ENCODE assay signal across 17 cellular contexts in genomic region chr10:88195841-88196240, GRCh38.
DNase-seq lines count a peak whose midpoint lies in the region; ATAC-seq and TF ChIP-seq lines count a peak whose summit lies in the region.
"Had no signal": no experiment of that assay in that cellular context is flagged by ENCODE, and none has a peak within 500 bp of the region (broad histone marks: within the 10 kb centered on the region; RNA-seq: fewer than 3 reads in every experiment).

No MANE protein-coding gene starts in this region.

- DNase-seq in DMS153 (lab: John Stamatoyannopoulos, UW) (peak; percentile 27), DMS153 treated with DMSO at 0.1 percent for 48 hours (lab: John Stamatoyannopoulos, UW; ENCODE audit: unreplicated experiment) (no peak), NCI-H69 (lab: John Stamatoyannopoulos, UW) (peak; percentile 91), fibroblast of the aortic adventitia (ENCODE audit: low read depth) (peak; percentile 26), dermis blood vessel endothelial cell (no peak)
- no peak for DNase-seq in CD8-positive, alpha-beta memory T cell
- no peak for DNase-seq in activated T-helper 2 cell treated with anti-CD3 and anti-CD28 coated beads, Interferon-gamma antibody, Interleukin-2, Interleukin-4, amounts not matched to agents 10 μg/mL and 5 μg/mL and 100 μg/mL, durations not matched to agents 14 hours and 24 hours and 36 hours (ENCODE audit: low spot score)
- DNase-seq: DMS79 treated with DMSO at 0.1 percent for 48 hours, GDM1, NCI-H1436, NCI-H446, NCI-H82, Peyer's patch, SHP77 treated with DMSO at 0.1 percent for 48 hours had no signal

- H3K27ac ChIP-seq in CD8-positive, alpha-beta memory T cell (ENCODE audit: low read depth, low read length), result no peak overlapping the region
- H3K27ac ChIP-seq: 22Rv1, KMS-11, Peyer's patch had no signal

- peaks cover 0 to under 1% of the 10 kb centered on the region in 2 donors for H3K27me3 Mint-ChIP-seq in CD8-positive, alpha-beta memory T cell
- peaks cover 3% of the 10 kb centered on the region for H3K27me3 Mint-ChIP-seq in activated T-helper 2 cell treated with anti-CD3 and anti-CD28 coated beads, Interferon-gamma antibody, Interleukin-2, Interleukin-4, amounts not matched to agents 10 μg/mL and 5 μg/mL and 100 μg/mL, durations not matched to agents 14 hours and 24 hours and 36 hours (ENCODE audit: low read depth)

- H3K27ac Mint-ChIP-seq in CD8-positive, alpha-beta memory T cell, result peak overlapping the region in 6 of 8 donors; percentile 18 to 79 (median 44)
- H3K27ac Mint-ChIP-seq in activated T-helper 2 cell treated with anti-CD3 and anti-CD28 coated beads, Interferon-gamma antibody, Interleukin-2, Interleukin-4, amounts not matched to agents 10 μg/mL and 5 μg/mL and 100 μg/mL, durations not matched to agents 14 hours and 24 hours and 36 hours, result no peak overlapping the region

- no peak for ATAC-seq in HG03432 (IDR thresholded peaks at IDR 0.05; ENCODE audit: unreplicated experiment)

- peaks cover 39 to 49% (median 40%) of the 10 kb centered on the region in 3 donors for H3K4me1 Mint-ChIP-seq in CD8-positive, alpha-beta memory T cell
- peaks cover 17% of the 10 kb centered on the region for H3K4me1 Mint-ChIP-seq in activated T-helper 2 cell treated with anti-CD3 and anti-CD28 coated beads, Interferon-gamma antibody, Interleukin-2, Interleukin-4, amounts not matched to agents 10 μg/mL and 5 μg/mL and 100 μg/mL, durations not matched to agents 14 hours and 24 hours and 36 hours (ENCODE audit: low read depth)

- H3K9me3 ChIP-seq in CD8-positive, alpha-beta memory T cell (ENCODE audit: low read length), result no peaks in the 10 kb centered on the region
- H3K9me3 ChIP-seq: Peyer's patch had no signal

- CTCF ChIA-PET in CD8-positive, alpha-beta memory T cell (lab: Charles Lee), result no interaction called here

- intact Hi-C loops in activated T-helper 2 cell treated with anti-CD3 and anti-CD28 coated beads, Interferon-gamma antibody, Interleukin-2, Interleukin-4, amounts not matched to agents 10 μg/mL and 5 μg/mL and 100 μg/mL, durations not matched to agents 14 hours and 24 hours and 36 hours (cut with micrococcal nuclease), result loop anchor here (2.0 kb wide), 2 partner anchors 43 to 75 kb away; no protein-coding TSS in a partner anchor

- H3K4me3 ChIP-seq in CD8-positive, alpha-beta memory T cell (ENCODE audit: low read length), result no peak overlapping the region
- H3K4me3 ChIP-seq in fibroblast of the aortic adventitia (ENCODE audit: low read depth, low read length), result no peak overlapping the region
- H3K4me3 ChIP-seq: Peyer's patch had no signal

- peaks cover 0 to 1% (median 0%) of the 10 kb centered on the region in 5 donors for H3K9me3 Mint-ChIP-seq in CD8-positive, alpha-beta memory T cell
- peaks cover 14% of the 10 kb centered on the region for H3K9me3 Mint-ChIP-seq in activated T-helper 2 cell treated with anti-CD3 and anti-CD28 coated beads, Interferon-gamma antibody, Interleukin-2, Interleukin-4, amounts not matched to agents 10 μg/mL and 5 μg/mL and 100 μg/mL, durations not matched to agents 14 hours and 24 hours and 36 hours

- H3K27me3 ChIP-seq in CD8-positive, alpha-beta memory T cell (ENCODE audit: insufficient read depth, low read length, poor library complexity, severe bottlenecking), result no peaks in the 10 kb centered on the region
- H3K27me3 ChIP-seq: Peyer's patch had no signal

- H3K4me1 ChIP-seq in CD8-positive, alpha-beta memory T cell (ENCODE audit: insufficient read depth, low read length), result peaks cover 35% of the 10 kb centered on the region
- H3K4me1 ChIP-seq: Peyer's patch had no signal

- peaks cover 0 to 20% (median 0%) of the 10 kb centered on the region in 3 donors for H3K36me3 Mint-ChIP-seq in CD8-positive, alpha-beta memory T cell
- peaks cover 2% of the 10 kb centered on the region for H3K36me3 Mint-ChIP-seq in activated T-helper 2 cell treated with anti-CD3 and anti-CD28 coated beads, Interferon-gamma antibody, Interleukin-2, Interleukin-4, amounts not matched to agents 10 μg/mL and 5 μg/mL and 100 μg/mL, durations not matched to agents 14 hours and 24 hours and 36 hours (ENCODE audit: low read depth)

- H3K36me3 ChIP-seq in CD8-positive, alpha-beta memory T cell (ENCODE audit: insufficient read depth, low read length), result no peaks in the 10 kb centered on the region
- H3K36me3 ChIP-seq: Peyer's patch had no signal

- POLR2A ChIA-PET in CD8-positive, alpha-beta memory T cell (lab: Charles Lee), result no interaction called here

- no peak overlapping the region for H3K4me3 Mint-ChIP-seq in CD8-positive, alpha-beta memory T cell
- no peak overlapping the region for H3K4me3 Mint-ChIP-seq in activated T-helper 2 cell treated with anti-CD3 and anti-CD28 coated beads, Interferon-gamma antibody, Interleukin-2, Interleukin-4, amounts not matched to agents 10 μg/mL and 5 μg/mL and 100 μg/mL, durations not matched to agents 14 hours and 24 hours and 36 hours (ENCODE audit: low read depth)

- TF ChIP-seq CTCF in fibroblast of the aortic adventitia (IDR thresholded peaks at IDR 0.05; ENCODE audit: insufficient read depth, low read length), result no peak

Comparison
In these comparisons a context has a peak if more than half of its experiments do, and no peak if none do; other contexts are left out.
1. DNase-seq: peak in DMS153 (single experiment), NCI-H69 (single experiment) and fibroblast of the aortic adventitia (single experiment); none in DMS153 treated with DMSO at 0.1 percent for 48 hours (single experiment), CD8-positive, alpha-beta memory T cell (0 of 5), dermis blood vessel endothelial cell (single experiment) and activated T-helper 2 cell treated with anti-CD3 and anti-CD28 coated beads, Interferon-gamma antibody, Interleukin-2, Interleukin-4, amounts not matched to agents 10 μg/mL and 5 μg/mL and 100 μg/mL, durations not matched to agents 14 hours and 24 hours and 36 hours (single experiment).